9 cellular contexts compared by ENCODE assay signal in genomic region chr13:32838985-32839384, GRCh38.
DNase-seq lines count a peak whose midpoint lies in the region; ATAC-seq and TF ChIP-seq lines count a peak whose summit lies in the region.
"Had no signal": no experiment of that assay in that cellular context is flagged by ENCODE, and none has a peak within 500 bp of the region (broad histone marks: within the 10 kb centered on the region; RNA-seq: fewer than 3 reads in every experiment).

No MANE protein-coding gene starts in this region.

- in situ Hi-C loops in IMR-90 (cut with MboI; ENCODE audit: low sequenced_read_pairs) = no loop called here
- in situ Hi-C loops in astrocyte of the spinal cord (cut with HindIII; ENCODE audit: low sequenced_read_pairs) = no loop called here

- no CpG with 5 or more reads among the region's 3 CpGs for WGBS in IMR-90 (ENCODE audit: extremely low coverage in 2 of 2, insufficient read length in 1 of 2), 2 experiments
- WGBS in sigmoid colon, 2 donors = 20 to 35% methylated on average over 3 of the region's 3 CpGs

- ATAC-seq in GM19463 (IDR thresholded peaks at IDR 0.05; ENCODE audit: unreplicated experiment) (peak; percentile 56), IMR-90 (ENCODE audit: low read depth) (peak; percentile 73), GM19455 (IDR thresholded peaks at IDR 0.05; ENCODE audit: unreplicated experiment) (no peak)
- ATAC-seq: HCT116 had no signal

- no peak overlapping the region; the same call in 1 of the 2 replicates for H4K91ac ChIP-seq in IMR-90 (ENCODE audit: insufficient read depth, low read depth, low read length)

- no peak for TF ChIP-seq CTCF in IMR-90 (conservative IDR thresholded peaks at IDR 0.05; ENCODE audit: low read depth, low read length)
- no peak for TF ChIP-seq CTCF in astrocyte of the spinal cord (IDR thresholded peaks at IDR 0.05; ENCODE audit: low read depth, low read length)
- no peak for TF ChIP-seq CTCF in sigmoid colon (IDR thresholded peaks at IDR 0.05)

- H3K9me1 ChIP-seq in IMR-90 (ENCODE audit: insufficient read depth, low read length) = peaks cover 5% of the 10 kb centered on the region

- POLR2A ChIA-PET in IMR-90 (lab: Charles Lee; ENCODE audit: unreplicated experiment) = no interaction called here

- H2BK15ac ChIP-seq in IMR-90 (ENCODE audit: low read depth, low read length) = 0 out of 3 replicates have a peak overlapping the region, but pooled peaks have one; percentile 53

- peak overlapping the region; percentile 55 for H2AK9ac ChIP-seq in IMR-90 (replicated peaks; ENCODE audit: low read depth, low read length, poor library complexity)

- TF ChIP-seq RAD21 in IMR-90 (IDR thresholded peaks at IDR 0.05; ENCODE audit: low read length) = no peak

- no peaks in the 10 kb centered on the region for H3K27me3 ChIP-seq in IMR-90 (ENCODE audit: control insufficient read depth, insufficient read depth, low read length)
- no peaks in the 10 kb centered on the region for H3K27me3 ChIP-seq in sigmoid colon

- H2AK5ac ChIP-seq in IMR-90 (ENCODE audit: low read depth, low read length) = peak overlapping the region; percentile 29; the same call in 1 of the 2 replicates

- H3K36me3 ChIP-seq in IMR-90 (ENCODE audit: control insufficient read depth, insufficient read depth, low read length) (no peaks in the 10 kb centered on the region), sigmoid colon (no peaks in the 10 kb centered on the region)

- H3K23ac ChIP-seq in IMR-90 (ENCODE audit: low read depth, low read length) = no peak overlapping the region

- no peaks in the 10 kb centered on the region for H3K79me1 ChIP-seq in IMR-90 (ENCODE audit: low read depth in 1 of 2, low read length in 2 of 2)

- peaks cover 23% of the 10 kb centered on the region for H3K4me1 ChIP-seq in IMR-90 (ENCODE audit: control insufficient read depth, insufficient read depth, low read length)
- peaks cover 0 to 4% (median 2%) of the 10 kb centered on the region in 4 donors for H3K4me1 ChIP-seq in sigmoid colon

- peak overlapping the region; percentile 87 for H2BK20ac ChIP-seq in IMR-90 (ENCODE audit: low read depth, low read length)

- intact Hi-C loops in IMR-90 (cut with micrococcal nuclease) (no loop called here), sigmoid colon (cut with DNase I) (no loop called here)

- H4K8ac ChIP-seq in IMR-90 (ENCODE audit: low read depth in 2 of 2, low read length in 2 of 2) = peak overlapping the region in 1 of 2 experiments; percentile 84; a peak in 1 of 4 replicates

- H4K20me1 ChIP-seq in IMR-90 (ENCODE audit: insufficient read depth, low read length) = no peaks in the 10 kb centered on the region

- H3K14ac ChIP-seq in IMR-90 (replicated peaks; ENCODE audit: low read depth, low read length) = 0 out of 2 replicates have a peak overlapping the region, but pooled peaks have one; percentile 54

- dilution Hi-C loops in IMR-90 (cut with HindIII; ENCODE audit: low sequenced_read_pairs, unreplicated experiment) = no loop called here

- peak overlapping the region; percentile 62; the same call in 1 of the 2 replicates for H3K27ac ChIP-seq in IMR-90 (ENCODE audit: insufficient read depth, low read length)
- peak overlapping the region; percentile 7 to 50 (median 32) for H3K27ac ChIP-seq in sigmoid colon

- DNase-seq in Daoy (ENCODE audit: low read depth) (peak; percentile 35), IMR-90 (peak; percentile 59), astrocyte of the spinal cord (ENCODE audit: low read depth, low spot score) (peak; percentile 53), sigmoid colon (peak; percentile 74), cerebellar cortex (ENCODE audit: low spot score) (no peak)
- no peak for DNase-seq in stimulated activated CD4-positive, alpha-beta T cell treated with anti-CD3 and anti-CD28 coated beads, Interleukin-2, amount 100 ng/mL, for 24 hours

- H2AFZ ChIP-seq in IMR-90 (replicated peaks; ENCODE audit: low read length, poor library complexity) = peak overlapping the region; percentile 78

- peak overlapping the region; percentile 37; the same call in 1 of the 2 replicates for H3K18ac ChIP-seq in IMR-90 (ENCODE audit: low read depth, low read length)

- peak overlapping the region; percentile 43 for H3K4me2 ChIP-seq in IMR-90 (ENCODE audit: low read depth, low read length)

- H3K56ac ChIP-seq in IMR-90 (ENCODE audit: extremely low read depth, insufficient read depth, low read length) = peak overlapping the region; percentile 1; the same call in 1 of the 2 replicates

- H2BK120ac ChIP-seq in IMR-90 (ENCODE audit: low read depth, low read length) = peak overlapping the region; percentile 81

- TF ChIP-seq POLR2A in IMR-90 (IDR thresholded peaks at IDR 0.05; ENCODE audit: low read depth, low read length) (no peak), sigmoid colon (IDR thresholded peaks at IDR 0.05) (no peak)

- H3K9ac ChIP-seq in IMR-90 (ENCODE audit: low read depth, low read length) = no peak overlapping the region

- H3K4ac ChIP-seq in IMR-90 (ENCODE audit: low read depth, low read length) = peak overlapping the region; percentile 56; the same call in 1 of the 2 replicates

- CTCF ChIA-PET in IMR-90 (lab: Yijun Ruan, JAX) = no interaction called here

- peak overlapping the region; percentile 72 for H4K5ac ChIP-seq in IMR-90 (ENCODE audit: low read depth, low read length)

- peak overlapping the region; percentile 67 for H2BK5ac ChIP-seq in IMR-90 (ENCODE audit: low read depth, low read length, poor library complexity, severe bottlenecking)

- no peak for TF ChIP-seq EP300 in sigmoid colon (IDR thresholded peaks at IDR 0.05)

- H3K4me3 ChIP-seq in IMR-90 (ENCODE audit: insufficient read depth, low read depth, low read length) (no peak overlapping the region), astrocyte of the spinal cord (ENCODE audit: low read depth, low read length) (no peak overlapping the region), sigmoid colon (no peak overlapping the region)

- no TSS peak for BruUV-seq in IMR-90 (replicated peaks; lab: Mats Ljungman, UMichigan)

- peaks cover 4% of the 10 kb centered on the region for H3K9me3 ChIP-seq in IMR-90 (ENCODE audit: control insufficient read depth, insufficient read depth, low read length)
- H3K9me3 ChIP-seq in sigmoid colon = peaks cover 0 to 2% (median 0%) of the 10 kb centered on the region in 4 donors

TF ChIP-seq in IMR-90, 13 proteins besides CTCF, POLR2A, EP300 and RAD21:
- TF ChIP-seq MAFK (IDR thresholded peaks at IDR 0.05; ENCODE audit: low read depth, low read length) (no peak), MXI1 (IDR thresholded peaks at IDR 0.05; ENCODE audit: borderline replicate concordance, low read depth, low read length) (no peak), CEBPB (IDR thresholded peaks at IDR 0.05; ENCODE audit: low read depth, low read length) (no peak), CHD1 (IDR thresholded peaks at IDR 0.05; ENCODE audit: low read depth, low read length) (no peak), MAZ (IDR thresholded peaks at IDR 0.05; ENCODE audit: borderline replicate concordance, low read depth, low read length) (no peak), USF2 (IDR thresholded peaks at IDR 0.05; ENCODE audit: low read depth, low read length) (no peak), NFE2L2 (IDR thresholded peaks at IDR 0.05; ENCODE audit: low read depth, low read length) (no peak), ELK1 (IDR thresholded peaks at IDR 0.05; ENCODE audit: borderline replicate concordance, low read depth, low read length) (no peak), BHLHE40 (IDR thresholded peaks at IDR 0.05; ENCODE audit: low read depth, low read length) (no peak), RFX5 (IDR thresholded peaks at IDR 0.05; ENCODE audit: low read depth, low read length) (no peak), FOS (IDR thresholded peaks at IDR 0.05; ENCODE audit: low read depth, low read length) (no peak), SMC3 (IDR thresholded peaks at IDR 0.05; ENCODE audit: low read depth, low read length) (no peak), RCOR1 (IDR thresholded peaks at IDR 0.05; ENCODE audit: insufficient replicate concordance, low read length) (no peak)

Comparison
In these comparisons a context has a peak if more than half of its experiments do, and no peak if none do; other contexts are left out.
1. DNase-seq: peak in Daoy (single experiment), IMR-90 (single experiment), astrocyte of the spinal cord (single experiment) and sigmoid colon (single experiment); none in cerebellar cortex (single experiment) and stimulated activated CD4-positive, alpha-beta T cell treated with anti-CD3 and anti-CD28 coated beads, Interleukin-2, amount 100 ng/mL, for 24 hours (0 of 2).